ENCODE assay signal across 18 cellular contexts in genomic region chr10:111933937-111934336, GRCh38.
"Had no signal": no experiment of that assay in that cellular context is flagged by ENCODE, and none has a peak within 500 bp of the region (broad histone marks: within the 10 kb centered on the region; RNA-seq: fewer than 3 reads in every experiment).

No MANE protein-coding gene starts in this region.

- H3K4me1 Mint-ChIP-seq: activated CD4-positive, alpha-beta T cell treated with anti-CD3 and anti-CD28 coated beads, Interleukin-2, amount 10 ng/mL, durations not matched to agents 7 days and 5 days; brain; naive thymus-derived CD8-positive, alpha-beta T cell; stimulated activated memory B cell treated with anti-CD40 and anti-IgM and Interleukin-4, amounts not matched to agents 10 μg/mL and 1 μg/mL and 100 μg/mL, for 72 hours had no signal

- FAIRE-seq: keratinocyte had no signal

- H3K36me3 Mint-ChIP-seq: activated naive CD8-positive, alpha-beta T cell; brain; naive thymus-derived CD8-positive, alpha-beta T cell; stimulated activated memory B cell treated with anti-CD40 and anti-IgM and Interleukin-4, amounts not matched to agents 10 μg/mL and 1 μg/mL and 100 μg/mL, for 72 hours had no signal

- H3K4me3 ChIP-seq: gastrocnemius medialis, thyroid gland, vagina had no signal

- DNase-seq: activated CD4-positive, alpha-beta T cell treated with anti-CD3 and anti-CD28 coated beads, Interleukin-2, amount 10 ng/mL, durations not matched to agents 7 days and 5 days; activated CD8-positive, alpha-beta memory T cell treated with anti-CD3 and anti-CD28 coated beads, Interleukin-2, amount 50 U/mL, for 48 hours; activated gamma-delta T cell treated with Interleukin-2 at 50 U/mL for 16 hours; amygdala; effector CD8-positive, alpha-beta T cell; gastrocnemius medialis; naive thymus-derived CD8-positive, alpha-beta T cell; nucleus accumbens; posterior cingulate gyrus; stimulated activated CD4-positive, alpha-beta T cell treated with anti-CD3 and anti-CD28 coated beads, Interleukin-2, amount 100 ng/mL, for 48 hours; thyroid gland had no signal

- H3K4me3 Mint-ChIP-seq: activated CD4-positive, alpha-beta T cell treated with anti-CD3 and anti-CD28 coated beads, Interleukin-2, amount 10 ng/mL, durations not matched to agents 7 days and 5 days; activated naive CD8-positive, alpha-beta T cell; brain; naive thymus-derived CD8-positive, alpha-beta T cell; stimulated activated memory B cell treated with anti-CD40 and anti-IgM and Interleukin-4, amounts not matched to agents 10 μg/mL and 1 μg/mL and 100 μg/mL, for 72 hours; T-helper 2 cell treated with Interferon-gamma antibody and Interleukin-4, amounts not matched to agents 5 μg/mL and 100 μg/mL, for 36 hours had no signal

- H3K36me3 ChIP-seq: gastrocnemius medialis, thyroid gland, vagina had no signal

- H3K27me3 ChIP-seq: gastrocnemius medialis, thyroid gland, vagina had no signal

- H3K27me3 Mint-ChIP-seq: activated CD4-positive, alpha-beta T cell treated with anti-CD3 and anti-CD28 coated beads, Interleukin-2, amount 10 ng/mL, durations not matched to agents 7 days and 5 days; stimulated activated memory B cell treated with anti-CD40 and anti-IgM and Interleukin-4, amounts not matched to agents 10 μg/mL and 1 μg/mL and 100 μg/mL, for 72 hours had no signal

- H3K4me1 ChIP-seq: gastrocnemius medialis, thyroid gland, vagina had no signal

- H3K27ac ChIP-seq: epithelial cell of prostate, gastrocnemius medialis, thyroid gland, vagina had no signal

- H3K27ac Mint-ChIP-seq: activated CD4-positive, alpha-beta T cell treated with anti-CD3 and anti-CD28 coated beads, Interleukin-2, amount 10 ng/mL, durations not matched to agents 7 days and 5 days; activated naive CD8-positive, alpha-beta T cell; naive thymus-derived CD8-positive, alpha-beta T cell; stimulated activated memory B cell treated with anti-CD40 and anti-IgM and Interleukin-4, amounts not matched to agents 10 μg/mL and 1 μg/mL and 100 μg/mL, for 72 hours; T-helper 2 cell treated with Interferon-gamma antibody and Interleukin-4, amounts not matched to agents 5 μg/mL and 100 μg/mL, for 36 hours had no signal

- H3K9me3 Mint-ChIP-seq: activated CD4-positive, alpha-beta T cell treated with anti-CD3 and anti-CD28 coated beads, Interleukin-2, amount 10 ng/mL, durations not matched to agents 7 days and 5 days; stimulated activated memory B cell treated with anti-CD40 and anti-IgM and Interleukin-4, amounts not matched to agents 10 μg/mL and 1 μg/mL and 100 μg/mL, for 72 hours; T-helper 2 cell treated with Interferon-gamma antibody and Interleukin-4, amounts not matched to agents 5 μg/mL and 100 μg/mL, for 36 hours had no signal

- H3K9me3 ChIP-seq: gastrocnemius medialis, thyroid gland, vagina had no signal
